13 cellular contexts compared by ENCODE assay signal in the genomic region with DNA sequence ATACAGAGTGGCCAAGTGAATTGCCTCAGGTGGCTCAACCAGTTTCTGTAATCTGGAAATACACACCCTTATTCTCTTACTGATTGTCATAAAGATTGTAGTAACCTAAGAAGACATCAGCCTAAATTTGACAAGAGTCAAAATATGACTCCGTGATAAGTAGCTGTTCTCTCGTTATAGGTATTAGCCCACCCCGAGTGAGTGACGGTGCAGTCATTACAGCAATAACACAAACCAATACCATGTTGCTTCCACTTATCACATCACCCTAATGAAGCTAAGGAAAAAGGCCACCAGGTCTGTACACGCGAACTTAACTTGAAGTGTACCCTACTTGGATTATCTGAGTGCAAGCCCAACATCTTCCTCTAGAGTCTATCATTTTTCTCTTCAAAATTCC.
"Had no signal": no experiment of that assay in that cellular context is flagged by ENCODE, and none has a peak within 500 bp of the region (broad histone marks: within the 10 kb centered on the region; RNA-seq: fewer than 3 reads in every experiment).

No MANE protein-coding gene starts in this region.

- H3K9ac ChIP-seq: parathyroid adenoma had no signal

- FAIRE-seq: bronchial epithelial cell, endometrium had no signal

- H3K79me2 ChIP-seq: parathyroid adenoma had no signal

- H3K27me3 ChIP-seq: ascending aorta, tibial nerve had no signal

- DNase-seq: activated CD4-positive, alpha-beta memory T cell treated with anti-CD3 and anti-CD28 coated beads, Interleukin-2, amount 10 ng/mL, durations not matched to agents 7 days and 5 days; activated CD4-positive, alpha-beta T cell treated with anti-CD3 and anti-CD28 coated beads for 36 hours; activated CD8-positive, alpha-beta memory T cell treated with anti-CD3 and anti-CD28 coated beads, Interleukin-2, amount 50 U/mL, for 4 hours; activated naive CD4-positive, alpha-beta T cell; activated naive CD8-positive, alpha-beta T cell treated with anti-CD3 and anti-CD28 coated beads, Interleukin-2, amount 50 U/mL, for 24 hours; hypothalamus; stimulated activated CD4-positive, alpha-beta T cell treated with anti-CD3 and anti-CD28 coated beads, Interleukin-15, amount 100 ng/mL, for 24 hours; stimulated activated CD4-positive, alpha-beta T cell treated with anti-CD3 and anti-CD28 coated beads, Interleukin-4, amount 100 ng/mL, for 24 hours had no signal

- H3K4me3 ChIP-seq: ascending aorta, tibial nerve had no signal

- H3K4me1 ChIP-seq: ascending aorta, parathyroid adenoma had no signal

- H3K36me3 ChIP-seq: ascending aorta, tibial nerve had no signal

- H3K9me3 ChIP-seq: ascending aorta, tibial nerve had no signal

- H2AFZ ChIP-seq: parathyroid adenoma had no signal

- H3K27ac ChIP-seq: ascending aorta, parathyroid adenoma, tibial nerve had no signal
